ENCODE assay signal across 2 cellular contexts in the genomic region with DNA sequence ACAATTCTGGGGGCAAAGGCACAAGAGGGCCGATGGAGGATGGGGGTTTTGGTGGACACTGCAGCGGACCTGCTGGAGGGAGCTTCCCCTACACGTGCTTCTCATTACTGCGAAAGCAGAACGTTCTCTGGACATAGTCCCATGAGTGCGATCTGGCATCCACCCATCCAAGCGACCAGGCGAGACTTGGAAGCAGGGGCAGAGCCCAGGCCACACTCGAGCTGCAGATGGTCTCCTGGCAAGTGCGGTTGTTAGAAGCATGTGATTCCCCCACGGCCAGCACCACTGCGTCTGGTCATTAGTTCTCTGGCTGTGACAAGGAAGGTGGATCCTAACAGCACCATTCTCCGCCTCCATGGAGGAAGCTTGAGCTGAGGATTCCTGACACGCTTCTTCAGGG.
TF ChIP-seq lines count a peak whose summit lies in the region.

No MANE protein-coding gene starts in this region.

TF ChIP-seq in SK-N-SH, 30 proteins besides CTCF, POLR2A, EP300 and RAD21 (continued from another document):
- TF ChIP-seq GATA2 (CRISPR knock-in tag; IDR thresholded peaks at IDR 0.05) (no peak), GABPA (IDR thresholded peaks at IDR 0.05; ENCODE audit: low read depth) (no peak), MEF2A (IDR thresholded peaks at IDR 0.05; ENCODE audit: borderline replicate concordance, low read depth) (no peak), NRF1 (IDR thresholded peaks at IDR 0.05; ENCODE audit: low read depth, low read length) (no peak), SMC3 (IDR thresholded peaks at IDR 0.05; ENCODE audit: low read depth, low read length) (no peak), FOXJ3 (CRISPR knock-in tag; IDR thresholded peaks at IDR 0.05) (no peak), RCOR1 (IDR thresholded peaks at IDR 0.05; ENCODE audit: low read length) (no peak), TCF12 (IDR thresholded peaks at IDR 0.05) (no peak), RFX5 (IDR thresholded peaks at IDR 0.05; ENCODE audit: low read length) (no peak), YY1 (IDR thresholded peaks at IDR 0.05; ENCODE audit: low read depth) (no peak)

TF ChIP-seq in SK-N-SH treated with all-trans-retinoic acid at 6 μM for 48 hours, 23 proteins besides CTCF, POLR2A, EP300 and RAD21 (continued from another document):
- TF ChIP-seq, protein P1, sequence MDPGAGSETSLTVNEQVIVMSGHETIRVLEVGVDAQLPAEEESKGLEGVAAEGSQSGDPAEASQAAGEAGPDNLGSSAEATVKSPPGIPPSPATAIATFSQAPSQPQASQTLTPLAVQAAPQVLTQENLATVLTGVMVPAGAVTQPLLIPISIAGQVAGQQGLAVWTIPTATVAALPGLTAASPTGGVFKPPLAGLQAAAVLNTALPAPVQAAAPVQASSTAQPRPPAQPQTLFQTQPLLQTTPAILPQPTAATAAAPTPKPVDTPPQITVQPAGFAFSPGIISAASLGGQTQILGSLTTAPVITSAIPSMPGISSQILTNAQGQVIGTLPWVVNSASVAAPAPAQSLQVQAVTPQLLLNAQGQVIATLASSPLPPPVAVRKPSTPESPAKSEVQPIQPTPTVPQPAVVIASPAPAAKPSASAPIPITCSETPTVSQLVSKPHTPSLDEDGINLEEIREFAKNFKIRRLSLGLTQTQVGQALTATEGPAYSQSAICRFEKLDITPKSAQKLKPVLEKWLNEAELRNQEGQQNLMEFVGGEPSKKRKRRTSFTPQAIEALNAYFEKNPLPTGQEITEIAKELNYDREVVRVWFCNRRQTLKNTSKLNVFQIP (CRISPR knock-in tag; IDR thresholded peaks at IDR 0.05; ENCODE audit: borderline replicate concordance, low read depth): no peak
- TF ChIP-seq SNAI2 (CRISPR knock-in tag; IDR thresholded peaks at IDR 0.05): no peak
TF ChIP-seq in SK-N-SH treated with all-trans-retinoic acid at 6 μM for 48 hours: peak in this region for 0.
